In genomic region chr11:76361365-76361764, GRCh38 we compare ENCODE assay signal across 16 cellular contexts.
"Had no signal": no experiment of that assay in that cellular context is flagged by ENCODE, and none has a peak within 500 bp of the region (broad histone marks: within the 10 kb centered on the region; RNA-seq: fewer than 3 reads in every experiment).

No MANE protein-coding gene starts in this region.

- DNase-seq: activated CD4-positive, alpha-beta T cell treated with anti-CD3 and anti-CD28 coated beads, Interleukin-2, amount 50 U/mL, for 48 hours; activated CD4-positive, CD25-positive, alpha-beta regulatory T cell; activated naive CD4-positive, alpha-beta T cell treated with anti-CD3 and anti-CD28 coated beads, Interleukin-2, amount 10 ng/mL, durations not matched to agents 7 days and 5 days; anterior cingulate cortex; foreskin keratinocyte; head of caudate nucleus; left ventricle myocardium superior; stimulated activated CD4-positive, alpha-beta T cell treated with anti-CD3 and anti-CD28 coated beads, Interleukin-2, amount 100 ng/mL, for 48 hours; stimulated activated CD8-positive, alpha-beta memory T cell treated with anti-CD3 and anti-CD28 coated beads, Interleukin-4, amount 100 ng/mL, for 48 hours; transverse colon had no signal

- H3K9me3 Mint-ChIP-seq: activated naive CD4-positive, alpha-beta T cell treated with anti-CD3 and anti-CD28 coated beads, Interleukin-2, amount 10 ng/mL, durations not matched to agents 7 days and 5 days; neural crest cell; T-helper 1 cell treated with Interleukin-12 subunit alpha and Interleukin-12 subunit beta and Interleukin-4 antibody, amounts not matched to agents 30 μg/mL and 1 μg/mL, for 36 hours had no signal

- H3K4me1 ChIP-seq: foreskin keratinocyte had no signal

- H3K4me3 Mint-ChIP-seq: activated naive CD4-positive, alpha-beta T cell treated with anti-CD3 and anti-CD28 coated beads, Interleukin-2, amount 10 ng/mL, durations not matched to agents 7 days and 5 days; neural crest cell; T-helper 1 cell treated with Interleukin-12 subunit alpha and Interleukin-12 subunit beta and Interleukin-4 antibody, amounts not matched to agents 30 μg/mL and 1 μg/mL, for 36 hours had no signal

- H3K27me3 ChIP-seq: foreskin keratinocyte, transverse colon had no signal

- H3K27ac Mint-ChIP-seq: activated naive CD4-positive, alpha-beta T cell treated with anti-CD3 and anti-CD28 coated beads, Interleukin-2, amount 10 ng/mL, durations not matched to agents 7 days and 5 days; T-helper 1 cell treated with Interleukin-12 subunit alpha and Interleukin-12 subunit beta and Interleukin-4 antibody, amounts not matched to agents 30 μg/mL and 1 μg/mL, for 36 hours had no signal

- ATAC-seq: esophagus mucosa, foreskin keratinocyte, left ventricle myocardium superior had no signal

- H3K27ac ChIP-seq: foreskin keratinocyte, transverse colon had no signal

- H3K4me3 ChIP-seq: transverse colon had no signal

- FAIRE-seq: bronchial epithelial cell, endometrium, keratinocyte had no signal

- H3K27me3 Mint-ChIP-seq: activated naive CD4-positive, alpha-beta T cell treated with anti-CD3 and anti-CD28 coated beads, Interleukin-2, amount 10 ng/mL, durations not matched to agents 7 days and 5 days had no signal

- H3K9me3 ChIP-seq: transverse colon had no signal
